In the genomic region with DNA sequence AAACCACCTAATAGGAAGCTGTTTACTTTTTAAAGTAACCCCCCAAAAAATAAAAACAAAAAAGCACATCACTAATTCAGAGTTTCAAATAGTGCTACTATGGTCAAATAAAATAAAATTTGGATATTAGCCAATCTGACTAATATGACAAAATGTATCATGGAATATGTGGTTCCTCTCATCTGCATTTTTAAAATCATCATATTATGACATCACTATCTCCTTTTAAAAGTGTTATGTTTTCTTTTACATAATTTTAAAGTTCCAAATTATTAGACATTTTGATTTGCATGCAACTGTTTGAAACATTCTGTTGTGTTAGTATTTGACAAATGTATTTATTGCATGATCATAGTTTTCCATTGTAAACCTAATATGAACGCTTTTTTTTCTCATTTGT, we compare ENCODE assay signal across 11 cellular contexts.
"Had no signal": no experiment of that assay in that cellular context is flagged by ENCODE, and none has a peak within 500 bp of the region (broad histone marks: within the 10 kb centered on the region; RNA-seq: fewer than 3 reads in every experiment).

No MANE protein-coding gene starts in this region.

- DNase-seq: GM23248, GOT3, H7, H9, HCEC 1CT, HFFc6 had no signal

- H3K4me2 ChIP-seq: GM23338 had no signal

- H2AFZ ChIP-seq: GM23248, GM23338 had no signal

- H3K4me3 ChIP-seq: GM23248, GM23338, HAP-1 had no signal

- H3K4me1 ChIP-seq: HAP-1 had no signal

- H3K9ac ChIP-seq: GM23248 had no signal

- H3K27ac ChIP-seq: GM23248 had no signal

- H3K9me3 ChIP-seq: HAP-1 had no signal

- H3K36me3 ChIP-seq: HAP-1 had no signal

- FAIRE-seq: H1, H54 had no signal

- ATAC-seq: GM23338, HCT116 had no signal
